Comparison of ENCODE assay signal across 15 cellular contexts in the genomic region with DNA sequence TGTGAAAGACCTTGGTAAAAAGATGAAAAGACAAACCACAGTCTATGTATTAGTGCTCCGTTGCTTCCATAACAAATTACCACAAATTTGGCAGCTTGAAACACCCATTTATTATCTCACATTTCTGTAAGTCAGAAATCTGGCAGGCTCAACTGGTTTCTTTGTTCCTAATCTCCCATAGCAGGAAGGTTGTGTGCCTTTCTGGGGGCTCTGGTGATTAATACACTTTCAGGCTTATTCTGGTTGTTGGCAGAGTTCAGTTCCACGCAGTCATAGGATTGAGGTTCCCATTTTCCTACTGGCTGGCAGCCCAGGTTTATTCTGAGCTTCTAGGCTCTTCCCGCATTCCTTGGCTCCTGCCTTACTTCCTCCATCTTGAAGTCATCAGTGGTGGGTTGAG.
DNase-seq lines count a peak whose midpoint lies in the region; ATAC-seq and TF ChIP-seq lines count a peak whose summit lies in the region.
"Had no signal": no experiment of that assay in that cellular context is flagged by ENCODE, and none has a peak within 500 bp of the region (broad histone marks: within the 10 kb centered on the region; RNA-seq: fewer than 3 reads in every experiment).

No MANE protein-coding gene starts in this region.

- peak; percentile 88 for DNase-seq in HT1080 (ENCODE audit: low read depth)
- DNase-seq in cardiac fibroblast (ENCODE audit: low read depth in 2 of 2) = peak; percentile 87 to 98
- DNase-seq in kidney tubule cell (ENCODE audit: low spot score) = peak; percentile 50
- DNase-seq in stomach = no peak
- no peak for DNase-seq in SHP77 (lab: John Stamatoyannopoulos, UW)
- DNase-seq: GF-D8; NCI-H2171; stimulated activated CD4-positive, alpha-beta T cell treated with anti-CD3 and anti-CD28 coated beads, Interleukin-4, amount 100 ng/mL, for 1 hour had no signal

- H3K36me3 ChIP-seq in ACC112 (ENCODE audit: insufficient read depth, low read length) = no peaks in the 10 kb centered on the region
- H3K36me3 ChIP-seq in stomach = no peaks in the 10 kb centered on the region

- no peak for TF ChIP-seq EP300 in stomach (IDR thresholded peaks at IDR 0.05)

- TF ChIP-seq CTCF in cardiac fibroblast (IDR thresholded peaks at IDR 0.05; ENCODE audit: low read depth, low read length) (no peak), stomach (IDR thresholded peaks at IDR 0.05) (no peak)

- H3K4me3 ChIP-seq in ACC112 (ENCODE audit: low read depth, low read length) (no peak overlapping the region), cardiac fibroblast (replicated peaks in 1 of 2; ENCODE audit: low read depth in 2 of 2, low read length in 2 of 2) (no peak overlapping the region), stomach (no peak overlapping the region)
- H3K4me3 ChIP-seq: PC-9 had no signal

- no peaks in the 10 kb centered on the region for H3K79me2 ChIP-seq in ACC112 (ENCODE audit: control insufficient read depth, insufficient read depth, low read length, unreplicated experiment)

- no peak for TF ChIP-seq POLR2A in stomach (IDR thresholded peaks at IDR 0.05)

- H3K4me1 ChIP-seq in ACC112 (ENCODE audit: control insufficient read depth, insufficient read depth, low read length, unreplicated experiment) (peaks cover 20% of the 10 kb centered on the region), stomach (peaks cover 0 to 29% (median 10%) of the 10 kb centered on the region in 4 donors)

- H3K27ac ChIP-seq in ACC112 (ENCODE audit: low read depth, low read length) = peak overlapping the region; percentile 61
- peak overlapping the region in 1 of 5 donors; percentile 46 for H3K27ac ChIP-seq in stomach
- H3K27ac ChIP-seq: foreskin keratinocyte, KMS-11, PC-9 had no signal

- 9 to 26% (median 14%) methylated on average over 3 of the region's 3 CpGs for WGBS in stomach, 5 donors

- ATAC-seq in GM18907 (IDR thresholded peaks at IDR 0.05; ENCODE audit: unreplicated experiment) (no peak), GM21717 (IDR thresholded peaks at IDR 0.05; ENCODE audit: unreplicated experiment) (no peak)
- ATAC-seq: foreskin keratinocyte, left lobe of liver had no signal

- H3K9me3 ChIP-seq in stomach = no peaks in the 10 kb centered on the region

- peak overlapping the region; percentile 57 for H2AFZ ChIP-seq in ACC112 (ENCODE audit: low read length, unreplicated experiment)
- H2AFZ ChIP-seq: PC-9 had no signal

- intact Hi-C loops in stomach (cut with DNase I; ENCODE audit: low total_unique reads) = no loop called here

- H3K27me3 ChIP-seq in ACC112 (ENCODE audit: insufficient read depth, low read length) (no peaks in the 10 kb centered on the region), stomach (no peaks in the 10 kb centered on the region)
- H3K27me3 ChIP-seq: foreskin keratinocyte had no signal

Comparison
In these comparisons a context has a peak if more than half of its experiments do, and no peak if none do; other contexts are left out.
1. DNase-seq: peak in HT1080 (single experiment), cardiac fibroblast (2 of 2) and kidney tubule cell (single experiment); none in stomach (single experiment) and SHP77 (0 of 2).